8 cellular contexts compared by ENCODE assay signal in genomic region chr12:40224439-40225291, GRCh38. TPM values are rescaled to one million over a fixed set of nuclear protein-coding genes. Genes with fewer than 3 reads are reported as not detected.
A peak's percentile ranks its signal among the peaks of the same experiment; 100 is the strongest.
DNase-seq lines count a peak whose midpoint lies in the region; ATAC-seq and TF ChIP-seq lines count a peak whose summit lies in the region.

LRRK2 (plus strand) TSS chr12:40224997; CDS start chr12:40225132, 135 bp downstream.

- in situ Hi-C loops in G401 (cut with HindIII; ENCODE audit: low sequenced_read_pairs) = no loop called here

- DNase-seq in G401 (ENCODE audit: low spot score) (peak; percentile 59), KG1 (lab: John Stamatoyannopoulos, UW) (peak; percentile 38), left lung (peak; percentile 88 to 99), GM19240 (ENCODE audit: insufficient read length, low spot score) (no peak)
- peak; percentile 9 for DNase-seq in activated CD4-positive, alpha-beta T cell treated with anti-CD3 and anti-CD28 coated beads for 1 hour
- peak; percentile 11 to 19 for DNase-seq in stimulated activated CD4-positive, alpha-beta T cell treated with anti-CD3 and anti-CD28 coated beads, Interleukin-4, amount 100 ng/mL, for 4 hours

- H3K9me3 ChIP-seq in left lung = no peaks in the 10 kb centered on the region

- H3K27me3 ChIP-seq in left lung = no peaks in the 10 kb centered on the region

- ATAC-seq in GM21717 (IDR thresholded peaks at IDR 0.05; ENCODE audit: unreplicated experiment) (peak; percentile 51), left lung (peak; percentile 79)

- H3K4me3 ChIP-seq in left lung = peak within 1 kb of the TSS; percentile 48 to 64

- no peaks in the 10 kb centered on the region for H3K36me3 ChIP-seq in left lung

- peak within 1 kb of the TSS; percentile 84 for H3K27ac ChIP-seq in cingulate gyrus (ENCODE audit: low read depth, low read length)
- H3K27ac ChIP-seq in left lung = peak within 1 kb of the TSS; percentile 95 to 98

- no peak for TF ChIP-seq CTCF in left lung (IDR thresholded peaks at IDR 0.05)

- peaks cover 0 to 53% of the 10 kb centered on the region in 2 donors for H3K4me1 ChIP-seq in left lung

- intact Hi-C loops in left lung (cut with DNase I) = no loop called here

RNA-seq across cellular contexts. Expression of gene LRRK2, which starts in this region (rescaled TPM):
- total RNA-seq in G401 (2014; rRNA removed; shearing (Covaris generic)) = not detected in 2 replicates
- total RNA-seq in left lung = 100 to 1,000 TPM; 351 to 515 TPM

Comparison
In these comparisons a context has a peak if more than half of its experiments do, and no peak if none do; other contexts are left out.
1. RNA of gene LRRK2 (total RNA-seq): 351 to 515 TPM in left lung; not detected in G401; every median in the first group is over 100 times any median in the second.
2. Peak in DNase-seq in G401; RNA of the gene not detected or under 1 TPM.